14 cellular contexts compared by ENCODE assay signal in the genomic region with DNA sequence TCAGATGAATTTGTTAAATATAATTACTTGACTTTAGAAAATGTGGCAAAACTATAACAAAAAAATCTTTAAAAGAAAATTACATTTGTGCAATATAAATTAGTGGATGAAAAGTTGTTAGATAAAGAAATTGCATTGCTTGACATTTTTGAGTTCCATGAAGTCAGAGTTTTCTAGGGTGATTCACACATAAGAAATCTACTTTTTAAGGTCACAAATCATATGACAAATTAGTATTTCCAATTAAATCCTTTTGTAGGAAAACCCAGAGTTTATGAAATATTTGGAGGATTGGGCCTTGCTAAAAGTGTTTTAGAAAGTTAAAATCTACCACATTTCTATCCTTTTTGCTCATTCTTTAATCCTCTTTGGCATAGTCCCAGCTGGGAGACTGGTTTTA.
DNase-seq lines count a peak whose midpoint lies in the region; TF ChIP-seq lines count a peak whose summit lies in the region.
"Had no signal": no experiment of that assay in that cellular context is flagged by ENCODE, and none has a peak within 500 bp of the region (broad histone marks: within the 10 kb centered on the region; RNA-seq: fewer than 3 reads in every experiment).

No MANE protein-coding gene starts in this region.

- CTCF ChIA-PET in RWPE1 (lab: Yijun Ruan, JAX) = no interaction called here

- intact Hi-C loops in vagina (cut with DNase I) = no loop called here

- H3K36me3 ChIP-seq in SK-N-MC (ENCODE audit: insufficient read depth, low read length) (no peaks in the 10 kb centered on the region), suprapubic skin (no peaks in the 10 kb centered on the region), vagina (no peaks in the 10 kb centered on the region)
- H3K36me3 ChIP-seq: BLaER1 had no signal

- H3K9me3 ChIP-seq in SK-N-MC (ENCODE audit: low read depth, low read length) (no peaks in the 10 kb centered on the region), suprapubic skin (no peaks in the 10 kb centered on the region), vagina (no peaks in the 10 kb centered on the region)
- H3K9me3 ChIP-seq: BLaER1 had no signal

- H3K4me3 ChIP-seq in SK-N-MC = no peak overlapping the region
- no peak overlapping the region for H3K4me3 ChIP-seq in suprapubic skin
- no peak overlapping the region for H3K4me3 ChIP-seq in vagina
- H3K4me3 ChIP-seq: A549, BLaER1 had no signal

- H3K27ac ChIP-seq in SK-N-MC = peak overlapping the region; percentile 63; the same call in 1 of the 2 replicates
- no peak overlapping the region for H3K27ac ChIP-seq in suprapubic skin
- no peak overlapping the region for H3K27ac ChIP-seq in vagina
- no peak overlapping the region for H3K27ac ChIP-seq in RWPE1
- H3K27ac ChIP-seq: A549, BLaER1 had no signal

- DNase-seq in SK-N-MC (ENCODE audit: low read depth, low spot score) (no peak), astrocyte of the hippocampus (ENCODE audit: low read depth, low spot score) (peak; percentile 16), iris pigment epithelial cell (ENCODE audit: low read depth) (peak; percentile 8), stromal cell of bone marrow (ENCODE audit: low read depth) (peak; percentile 2), suprapubic skin (ENCODE audit: low spot score in 2 of 2) (no peak), vagina (ENCODE audit: extremely low spot score in 2 of 2) (no peak), RWPE1 (ENCODE audit: low spot score) (no peak)
- DNase-seq: Calu3; CD8-positive, alpha-beta T cell; DMS79 treated with DMSO at 0.1 percent for 48 hours; GF-D8; H9 had no signal

- H3K9ac ChIP-seq in SK-N-MC (ENCODE audit: insufficient read length) = peak overlapping the region; percentile 14
- H3K9ac ChIP-seq: BLaER1 had no signal

- no peak for TF ChIP-seq CTCF in suprapubic skin (IDR thresholded peaks at IDR 0.05)
- TF ChIP-seq CTCF in vagina (IDR thresholded peaks at IDR 0.05) = no peak
- TF ChIP-seq CTCF in RWPE1 (conservative IDR thresholded peaks at IDR 0.05; ENCODE audit: low read depth) = no peak

- TF ChIP-seq EP300 in suprapubic skin (IDR thresholded peaks at IDR 0.05) = no peak

- POLR2A ChIA-PET in RWPE1 (lab: Yijun Ruan, JAX; ENCODE audit: low non-redundant PET) = no interaction called here

- TF ChIP-seq POLR2A in suprapubic skin (IDR thresholded peaks at IDR 0.05) (no peak), vagina (IDR thresholded peaks at IDR 0.05) (no peak)

- H3K27me3 ChIP-seq in suprapubic skin (no peaks in the 10 kb centered on the region), vagina (no peaks in the 10 kb centered on the region)
- H3K27me3 ChIP-seq: BLaER1 had no signal

- H3K4me1 ChIP-seq in suprapubic skin = no peaks in the 10 kb centered on the region
- no peaks in the 10 kb centered on the region for H3K4me1 ChIP-seq in vagina
- H3K4me1 ChIP-seq: A549, BLaER1 had no signal

Comparison
In these comparisons a context has a peak if more than half of its experiments do, and no peak if none do; other contexts are left out.
1. DNase-seq: peak in astrocyte of the hippocampus (single experiment), iris pigment epithelial cell (single experiment) and stromal cell of bone marrow (single experiment); none in SK-N-MC (single experiment), suprapubic skin (0 of 2), vagina (0 of 2) and RWPE1 (single experiment).